ENCODE assay signal across 8 cellular contexts in genomic region chrX:153460826-153461225, GRCh38. TPM values are rescaled to one million over a fixed set of nuclear protein-coding genes. Genes with fewer than 3 reads are reported as not detected.
DNase-seq lines count a peak whose midpoint lies in the region; ATAC-seq and TF ChIP-seq lines count a peak whose summit lies in the region.

No MANE protein-coding gene starts in this region.

- H3K27me3 ChIP-seq in A673 (replicated peaks; ENCODE audit: insufficient read depth, low read depth, low read length, poor library complexity) (no peaks in the 10 kb centered on the region), gastrocnemius medialis (no peaks in the 10 kb centered on the region)

- H3K36me3 ChIP-seq in A673 (ENCODE audit: insufficient read depth, low read length, poor library complexity, severe bottlenecking) (peaks cover 5% of the 10 kb centered on the region), gastrocnemius medialis (no peaks in the 10 kb centered on the region)

- no peaks in the 10 kb centered on the region for H3K9me3 Mint-ChIP-seq in activated T-cell treated with anti-CD3 and anti-CD28 coated beads, Interleukin-2, amount 50 U/mL, for 24 hours
- H3K9me3 Mint-ChIP-seq in glutamatergic neuron (ENCODE audit: unreplicated experiment): no peaks in the 10 kb centered on the region

- peaks cover 12% of the 10 kb centered on the region for H3K27me3 Mint-ChIP-seq in activated T-cell treated with anti-CD3 and anti-CD28 coated beads, Interleukin-2, amount 50 U/mL, for 24 hours
- H3K27me3 Mint-ChIP-seq in glutamatergic neuron (ENCODE audit: unreplicated experiment): peaks cover 3% of the 10 kb centered on the region

- no peak for ATAC-seq in gastrocnemius medialis
- ATAC-seq in GM18868 (IDR thresholded peaks at IDR 0.05; ENCODE audit: unreplicated experiment): no peak

- no peak overlapping the region for H3K27ac Mint-ChIP-seq in activated T-cell treated with anti-CD3 and anti-CD28 coated beads, Interleukin-2, amount 50 U/mL, for 24 hours
- H3K27ac Mint-ChIP-seq in glutamatergic neuron (ENCODE audit: unreplicated experiment): no peak overlapping the region

- POLR2A ChIA-PET in A673 (lab: Charles Lee; ENCODE audit: low non-redundant PET): no interaction called here

- in situ Hi-C loops in gastrocnemius medialis (cut with MboI; ENCODE audit: low sequenced_read_pairs in 4 of 4): loop anchor here in 1 of 4 donors (25.0 kb wide), 1 partner anchor 524 kb away; no protein-coding TSS in a partner anchor

- no peaks in the 10 kb centered on the region for H3K9me3 ChIP-seq in A673 (ENCODE audit: low read depth, low read length, poor library complexity, severe bottlenecking)
- H3K9me3 ChIP-seq in gastrocnemius medialis: no peaks in the 10 kb centered on the region

- H3K4me1 ChIP-seq in A673 (ENCODE audit: insufficient read depth, low read length, poor library complexity, severe bottlenecking): no peaks in the 10 kb centered on the region
- H3K4me1 ChIP-seq in gastrocnemius medialis: peaks cover 5 to 7% of the 10 kb centered on the region in 2 donors

- H3K4me3 ChIP-seq in A673 (ENCODE audit: low read depth, low read length, poor library complexity, severe bottlenecking): no peak overlapping the region
- no peak overlapping the region for H3K4me3 ChIP-seq in GM12865 (ENCODE audit: low read depth, low read length)
- H3K4me3 ChIP-seq in gastrocnemius medialis: no peak overlapping the region

- BruUV-seq in A673 (replicated peaks; lab: Mats Ljungman, UMichigan): no TSS peak

- DNase-seq in A673 (ENCODE audit: low spot score) (peak; percentile 61), GM12865 (ENCODE audit: low read depth) (peak; percentile 47), NCI-H345 (lab: John Stamatoyannopoulos, UW) (peak; percentile 41), glutamatergic neuron (peak; percentile 77), gastrocnemius medialis (no peak), NCI-H510A treated with DMSO at 0.1 percent for 48 hours (lab: John Stamatoyannopoulos, UW) (no peak)
- DNase-seq in activated T-cell treated with anti-CD3 and anti-CD28 coated beads, Interleukin-2, amount 50 U/mL, for 24 hours: peak; percentile 67

- H3K27ac ChIP-seq in A673 (ENCODE audit: low read depth, low read length, poor library complexity, severe bottlenecking) (no peak overlapping the region), gastrocnemius medialis (no peak overlapping the region)

- intact Hi-C loops in A673 (cut with micrococcal nuclease; ENCODE audit: unreplicated experiment): loop anchor here (2.0 kb wide), 1 partner anchor 46 kb away; no protein-coding TSS in a partner anchor
- intact Hi-C loops in gastrocnemius medialis (cut with DNase I; ENCODE audit: low total_unique reads): no loop called here

- CTCF ChIA-PET in A673 (lab: Charles Lee): interaction anchor here (0.6 to 1.5 kb wide), 7 partner anchors 10 to 48 kb away, joined by 4 to 13 read pairs (median 5); partner anchors contain the start of genes BGN, HAUS7 and TREX2

- H3K4me1 Mint-ChIP-seq in activated T-cell treated with anti-CD3 and anti-CD28 coated beads, Interleukin-2, amount 50 U/mL, for 24 hours (ENCODE audit: low read depth): no peaks in the 10 kb centered on the region
- H3K4me1 Mint-ChIP-seq in glutamatergic neuron (ENCODE audit: low read depth, unreplicated experiment): no peaks in the 10 kb centered on the region

- TF ChIP-seq CTCF in A673 (conservative IDR thresholded peaks at IDR 0.05; ENCODE audit: low read depth, low read length): peak; percentile 86
- TF ChIP-seq CTCF in GM12865 (IDR thresholded peaks at IDR 0.05; ENCODE audit: insufficient read depth, low read depth, low read length, missing control alignments): peak; percentile 60
- peak; percentile 59 for TF ChIP-seq CTCF in glutamatergic neuron (IDR thresholded peaks at IDR 0.05; ENCODE audit: partially characterized antibody, unreplicated experiment)
- peak in 3 of 5 experiments; percentile 21 to 54 (median 36) for TF ChIP-seq CTCF in gastrocnemius medialis (IDR thresholded peaks at IDR 0.05 in 4 of 5, conservative IDR thresholded peaks at IDR 0.05 in 1 of 5)

- no peak overlapping the region for H3K4me3 Mint-ChIP-seq in activated T-cell treated with anti-CD3 and anti-CD28 coated beads, Interleukin-2, amount 50 U/mL, for 24 hours
- H3K4me3 Mint-ChIP-seq in glutamatergic neuron (ENCODE audit: unreplicated experiment): no peak overlapping the region

- no peak for TF ChIP-seq POLR2A in gastrocnemius medialis (IDR thresholded peaks at IDR 0.05)

- H3K36me3 Mint-ChIP-seq in activated T-cell treated with anti-CD3 and anti-CD28 coated beads, Interleukin-2, amount 50 U/mL, for 24 hours (ENCODE audit: low read depth): peaks cover 77% of the 10 kb centered on the region
- no peaks in the 10 kb centered on the region for H3K36me3 Mint-ChIP-seq in glutamatergic neuron (ENCODE audit: unreplicated experiment)

RNA-seq across cellular contexts. Expression of gene HAUS7, which starts 9.6 kb away (rescaled TPM):
- 75.3 and 82.6 TPM in 2 replicates for total RNA-seq in A673 (2021)
- 24.6 TPM for total RNA-seq in glutamatergic neuron (ENCODE audit: unreplicated experiment)
- total RNA-seq in gastrocnemius medialis: 10 to 100 TPM; 10.6 to 19.8 (median 13.2) TPM

RNA-seq across cellular contexts. Expression of gene TREX2, which starts 15.0 kb away (rescaled TPM):
- 0.77 and 2.1 TPM in 2 replicates for total RNA-seq in A673 (2021)
- total RNA-seq in glutamatergic neuron (ENCODE audit: unreplicated experiment): 0.29 TPM
- total RNA-seq in gastrocnemius medialis: under 1 TPM in 1 of 4 donors, not detected in 3; 0.18 TPM

RNA-seq across cellular contexts. Expression of gene BGN, which starts 34.0 kb away (rescaled TPM):
- 51.8 and 90.9 TPM in 2 replicates for total RNA-seq in A673 (2021)
- total RNA-seq in glutamatergic neuron (ENCODE audit: unreplicated experiment): 0.56 TPM
- total RNA-seq in gastrocnemius medialis: 10 to 100 TPM in 2 of 4 donors, 1 to 10 TPM in 2; 1.1 to 50.7 (median 9.8) TPM

RNA-seq across cellular contexts. Expression of gene ZFP92, which starts 49.6 kb away (rescaled TPM):
- total RNA-seq in A673 (2021) (0.41 and 0.55 TPM in 2 replicates), glutamatergic neuron (ENCODE audit: unreplicated experiment) (0.07 TPM), gastrocnemius medialis (under 1 TPM; 0.05 to 0.55 (median 0.37) TPM)

RNA-seq across cellular contexts. Expression of gene ATP2B3, which starts 56.6 kb away (rescaled TPM):
- total RNA-seq in A673 (2021): 0.11 and 0.42 TPM in 2 replicates
- 68.0 TPM for total RNA-seq in glutamatergic neuron (ENCODE audit: unreplicated experiment)
- not detected for total RNA-seq in gastrocnemius medialis

Comparison
In these comparisons a context has a peak if more than half of its experiments do, and no peak if none do; other contexts are left out.
1. DNase-seq: peak in A673 (single experiment), GM12865 (single experiment), NCI-H345 (single experiment), activated T-cell treated with anti-CD3 and anti-CD28 coated beads, Interleukin-2, amount 50 U/mL, for 24 hours (single experiment) and glutamatergic neuron (single experiment); none in gastrocnemius medialis (0 of 2) and NCI-H510A treated with DMSO at 0.1 percent for 48 hours (single experiment).
2. CTCF ChIP-seq: peak in every context shown above with its lines; median percentile 86 in A673; 60 in GM12865; 59 in glutamatergic neuron; 36 in gastrocnemius medialis.